26 cellular contexts compared by ENCODE assay signal in the genomic region with DNA sequence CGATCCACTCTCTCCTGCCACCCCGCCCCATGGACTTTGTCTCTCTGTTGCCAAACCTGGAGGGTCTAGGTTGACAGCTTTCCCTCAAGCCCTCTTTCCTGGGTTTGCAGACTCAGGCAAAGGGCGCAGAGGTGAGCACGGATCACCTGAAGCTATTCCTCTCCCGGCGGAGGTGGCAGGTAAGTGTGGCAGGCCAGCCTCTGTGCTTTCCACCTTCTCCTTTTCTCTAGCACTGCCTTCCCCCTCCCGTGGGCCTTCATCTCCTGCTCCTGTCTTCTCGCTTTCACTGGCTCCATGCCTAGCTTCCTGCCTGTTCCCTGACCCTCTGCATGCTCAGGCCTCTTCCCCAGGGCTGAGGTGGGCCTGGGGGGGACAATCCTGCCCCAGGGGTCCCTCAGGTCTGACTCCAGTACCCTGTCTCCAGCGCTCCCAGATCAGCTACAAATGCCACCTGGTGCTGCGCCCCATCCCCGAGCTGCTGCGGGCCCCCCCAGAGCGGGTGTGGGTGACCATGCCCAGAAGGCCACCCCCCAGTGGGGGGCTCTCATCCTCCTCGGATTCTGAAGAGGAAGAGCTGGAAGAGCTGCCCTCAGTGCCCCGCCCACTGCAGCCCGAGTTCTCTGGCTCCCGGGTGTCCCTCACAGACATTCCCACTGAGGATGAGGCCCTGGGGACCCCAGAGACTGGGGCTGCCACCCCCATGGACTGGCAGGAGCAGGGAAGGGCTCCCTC. TPM values are rescaled to one million over a fixed set of nuclear protein-coding genes. Genes with fewer than 3 reads are reported as not detected.
"Had no signal": no experiment of that assay in that cellular context is flagged by ENCODE, and none has a peak within 500 bp of the region (broad histone marks: within the 10 kb centered on the region; RNA-seq: fewer than 3 reads in every experiment).

No MANE protein-coding gene starts in this region.

- H3K27ac ChIP-seq: foreskin keratinocyte had no signal

- H3K4me1 ChIP-seq: foreskin keratinocyte had no signal

- H3K4me3 Mint-ChIP-seq: activated B cell treated with CpG ODN at 0.5 μM for 24 hours; activated naive CD4-positive, alpha-beta T cell treated with anti-CD3 and anti-CD28 coated beads for 36 hours; activated naive CD8-positive, alpha-beta T cell treated with anti-CD3 and anti-CD28 coated beads, Interleukin-2, amount 10 ng/mL, durations not matched to agents 7 days and 5 days; brain; dendritic cell treated with granulocyte-macrophage colony-stimulating factor and Interleukin-4, amounts not matched to agents 40 ng/mL and 50 ng/mL, for 4 days; nephron progenitor cell; stimulated activated memory B cell treated with anti-CD40 and anti-IgM and Interleukin-4, amounts not matched to agents 10 μg/mL and 1 μg/mL and 100 μg/mL, for 72 hours had no signal

- DNase-seq: activated B cell treated with CpG ODN at 0.5 μM for 24 hours; activated CD4-positive, alpha-beta T cell treated with anti-CD3 and anti-CD28 coated beads for 4 hours; activated CD4-positive, alpha-beta T cell treated with anti-CD3 and anti-CD28 coated beads, Interleukin-2, amount 50 U/mL, for 48 hours; activated CD8-positive, alpha-beta memory T cell treated with anti-CD3 and anti-CD28 coated beads, Interleukin-2, amount 50 U/mL, for 48 hours; activated effector memory CD4-positive, alpha-beta T cell treated with Interleukin-2 at 50 U/mL for 16 hours; activated naive CD4-positive, alpha-beta T cell treated with anti-CD3 and anti-CD28 coated beads for 36 hours; activated naive CD8-positive, alpha-beta T cell treated with anti-CD3 and anti-CD28 coated beads, Interleukin-2, amount 10 ng/mL, durations not matched to agents 7 days and 5 days; amniotic stem cell; effector CD4-positive, alpha-beta T cell; foreskin keratinocyte; hippocampal formation; mesenchymal stem cell; nephron progenitor cell; occipital lobe; stimulated activated CD4-positive, alpha-beta T cell treated with anti-CD3 and anti-CD28 coated beads, Interleukin-15, amount 100 ng/mL, for 24 hours; SW 1271; T-helper 17 cell had no signal

- H3K4me3 ChIP-seq: smooth muscle cell had no signal

- H3K9me3 Mint-ChIP-seq: activated B cell treated with CpG ODN at 0.5 μM for 24 hours; activated naive CD4-positive, alpha-beta T cell treated with anti-CD3 and anti-CD28 coated beads for 36 hours; activated naive CD8-positive, alpha-beta T cell treated with anti-CD3 and anti-CD28 coated beads, Interleukin-2, amount 10 ng/mL, durations not matched to agents 7 days and 5 days; brain; dendritic cell treated with granulocyte-macrophage colony-stimulating factor and Interleukin-4, amounts not matched to agents 40 ng/mL and 50 ng/mL, for 4 days; nephron progenitor cell; stimulated activated memory B cell treated with anti-CD40 and anti-IgM and Interleukin-4, amounts not matched to agents 10 μg/mL and 1 μg/mL and 100 μg/mL, for 72 hours had no signal

- H3K4me1 Mint-ChIP-seq: stimulated activated memory B cell treated with anti-CD40 and anti-IgM and Interleukin-4, amounts not matched to agents 10 μg/mL and 1 μg/mL and 100 μg/mL, for 72 hours had no signal

- ATAC-seq: foreskin keratinocyte; sciatic nerve; stimulated activated memory B cell treated with anti-CD40 and anti-IgM and Interleukin-4, amounts not matched to agents 10 μg/mL and 1 μg/mL and 100 μg/mL, for 72 hours had no signal

- H3K27ac Mint-ChIP-seq: activated B cell treated with CpG ODN at 0.5 μM for 24 hours; activated naive CD4-positive, alpha-beta T cell treated with anti-CD3 and anti-CD28 coated beads for 36 hours; activated naive CD8-positive, alpha-beta T cell treated with anti-CD3 and anti-CD28 coated beads, Interleukin-2, amount 10 ng/mL, durations not matched to agents 7 days and 5 days; brain; dendritic cell treated with granulocyte-macrophage colony-stimulating factor and Interleukin-4, amounts not matched to agents 40 ng/mL and 50 ng/mL, for 4 days; nephron progenitor cell; stimulated activated memory B cell treated with anti-CD40 and anti-IgM and Interleukin-4, amounts not matched to agents 10 μg/mL and 1 μg/mL and 100 μg/mL, for 72 hours; T-helper 17 cell had no signal

RNA-seq across cellular contexts. Expression of gene ASIC4, which starts 31.4 kb away (rescaled TPM):
- total RNA-seq: activated B cell treated with CpG ODN at 0.5 μM for 24 hours; activated CD8-positive, alpha-beta memory T cell treated with anti-CD3 and anti-CD28 coated beads for 36 hours; activated naive CD4-positive, alpha-beta T cell treated with anti-CD3 and anti-CD28 coated beads for 36 hours; epithelial cell of proximal tubule; foreskin keratinocyte; mononuclear cell had no signal
- polyA plus RNA-seq: foreskin keratinocyte, liver had no signal
